ENCODE assay signal across 8 cellular contexts in genomic region chr2:85813978-85814801, GRCh38.
DNase-seq lines count a peak whose midpoint lies in the region; ATAC-seq and TF ChIP-seq lines count a peak whose summit lies in the region.

No MANE protein-coding gene starts in this region.

- H3K27ac ChIP-seq in IMR-90 (ENCODE audit: insufficient read depth, low read length), result no peak overlapping the region
- H3K27ac ChIP-seq in OCI-LY3 (ENCODE audit: low read length), result no peak overlapping the region

- H3K14ac ChIP-seq in IMR-90 (replicated peaks; ENCODE audit: low read depth, low read length), result no peak overlapping the region

- peak; percentile 100 for TF ChIP-seq RAD21 in IMR-90 (IDR thresholded peaks at IDR 0.05; ENCODE audit: low read length)

- no TSS peak for BruUV-seq in IMR-90 (replicated peaks; lab: Mats Ljungman, UMichigan)

- no peak overlapping the region for H3K4me3 ChIP-seq in IMR-90 (ENCODE audit: insufficient read depth, low read depth, low read length)
- no peak overlapping the region for H3K4me3 ChIP-seq in OCI-LY3 (ENCODE audit: low read length)

- peak; percentile 51 for TF ChIP-seq POLR2A in IMR-90 (IDR thresholded peaks at IDR 0.05; ENCODE audit: low read depth, low read length)

- H2AFZ ChIP-seq in IMR-90 (replicated peaks; ENCODE audit: low read length, poor library complexity) (peak overlapping the region; percentile 78), OCI-LY3 (ENCODE audit: low read depth, low read length) (peak overlapping the region; percentile 63)

- H4K5ac ChIP-seq in IMR-90 (ENCODE audit: low read depth, low read length), result no peak overlapping the region

- intact Hi-C loops in IMR-90 (cut with micrococcal nuclease), result loop anchor here (1.0 kb wide), 3 partner anchors 64 to 166 kb away; no protein-coding TSS in a partner anchor

- H3K4me1 ChIP-seq in IMR-90 (ENCODE audit: control insufficient read depth, insufficient read depth, low read length) (peaks cover 16% of the 10 kb centered on the region), OCI-LY3 (ENCODE audit: low read length) (no peaks in the 10 kb centered on the region)

- H2BK20ac ChIP-seq in IMR-90 (ENCODE audit: low read depth, low read length), result no peak overlapping the region

- peak overlapping the region; percentile 58 for H2BK120ac ChIP-seq in IMR-90 (ENCODE audit: low read depth, low read length)

- peaks cover 12% of the 10 kb centered on the region for H3K9me1 ChIP-seq in IMR-90 (ENCODE audit: insufficient read depth, low read length)

- POLR2A ChIA-PET in IMR-90 (lab: Charles Lee; ENCODE audit: unreplicated experiment), result no interaction called here

- H3K9ac ChIP-seq in IMR-90 (ENCODE audit: low read depth, low read length), result no peak overlapping the region
- no peak overlapping the region for H3K9ac ChIP-seq in OCI-LY3 (ENCODE audit: low read length)

- H3K36me3 ChIP-seq in IMR-90 (ENCODE audit: control insufficient read depth, insufficient read depth, low read length) (no peaks in the 10 kb centered on the region), OCI-LY3 (replicated peaks; ENCODE audit: low read depth, low read length) (no peaks in the 10 kb centered on the region)

- no peak overlapping the region for H3K18ac ChIP-seq in IMR-90 (ENCODE audit: low read depth, low read length)

- 0 out of 4 replicates have a peak overlapping the region, but pooled peaks of 1 of the 2 experiments have one; percentile 22 for H4K8ac ChIP-seq in IMR-90 (ENCODE audit: low read depth in 2 of 2, low read length in 2 of 2)

- H3K9me3 ChIP-seq in IMR-90 (ENCODE audit: control insufficient read depth, insufficient read depth, low read length) (no peaks in the 10 kb centered on the region), OCI-LY3 (ENCODE audit: insufficient read depth, low read length) (no peaks in the 10 kb centered on the region)

- H2AK9ac ChIP-seq in IMR-90 (replicated peaks; ENCODE audit: low read depth, low read length, poor library complexity), result peak overlapping the region; percentile 82

- no peak overlapping the region for H3K23ac ChIP-seq in IMR-90 (ENCODE audit: low read depth, low read length)

- dilution Hi-C loops in IMR-90 (cut with HindIII; ENCODE audit: low sequenced_read_pairs, unreplicated experiment), result no loop called here

- no peak overlapping the region for H3K56ac ChIP-seq in IMR-90 (ENCODE audit: extremely low read depth, insufficient read depth, low read length)

- no peak overlapping the region for H3K4me2 ChIP-seq in IMR-90 (ENCODE audit: low read depth, low read length)
- H3K4me2 ChIP-seq in OCI-LY3 (ENCODE audit: low read length), result peak overlapping the region; percentile 35

- H3K4ac ChIP-seq in IMR-90 (ENCODE audit: low read depth, low read length), result peak overlapping the region; percentile 49; the same call in 1 of the 2 replicates

- TF ChIP-seq CTCF in IMR-90 (conservative IDR thresholded peaks at IDR 0.05; ENCODE audit: low read depth, low read length), result peak; percentile 98
- peak; percentile 95 for TF ChIP-seq CTCF in OCI-LY3 (IDR thresholded peaks at IDR 0.05; ENCODE audit: low read depth, low read length)

- H4K20me1 ChIP-seq in IMR-90 (ENCODE audit: insufficient read depth, low read length) (no peaks in the 10 kb centered on the region), OCI-LY3 (ENCODE audit: insufficient read depth, low read length) (no peaks in the 10 kb centered on the region)

- in situ Hi-C loops in IMR-90 (cut with MboI; ENCODE audit: low sequenced_read_pairs), result loop anchor here (5.0 kb wide), 2 partner anchors 77 to 177 kb away; no protein-coding TSS in a partner anchor

- no peak overlapping the region for H2BK15ac ChIP-seq in IMR-90 (ENCODE audit: low read depth, low read length)

- ATAC-seq in IMR-90 (ENCODE audit: low read depth) (peak; percentile 96), GM19328 (IDR thresholded peaks at IDR 0.05; ENCODE audit: unreplicated experiment) (no peak)

- peaks cover 0 to 5% of the 10 kb centered on the region in 2 experiments; a peak in 1 of 4 replicates for H3K79me1 ChIP-seq in IMR-90 (ENCODE audit: low read depth in 1 of 2, low read length in 2 of 2)

- H3K79me2 ChIP-seq in OCI-LY3 (ENCODE audit: low read length), result no peaks in the 10 kb centered on the region

- peaks cover 2% of the 10 kb centered on the region; the same call in 1 of the 2 replicates for H3K27me3 ChIP-seq in IMR-90 (ENCODE audit: control insufficient read depth, insufficient read depth, low read length)
- 0 out of 2 replicates have a peak, but pooled peaks cover 2% of the 10 kb centered on the region for H3K27me3 ChIP-seq in OCI-LY3 (ENCODE audit: low read depth, low read length)

- peak; percentile 91 for DNase-seq in GM03348 (ENCODE audit: low spot score)
- peak; percentile 83 for DNase-seq in IMR-90
- DNase-seq in activated CD8-positive, alpha-beta memory T cell treated with anti-CD3 and anti-CD28 coated beads, Interleukin-2, amount 50 U/mL, for 4 hours, result peak; percentile 81
- peak; percentile 79 for DNase-seq in epidermal melanocyte (ENCODE audit: insufficient read length, low spot score)
- peak; percentile 89 for DNase-seq in midbrain (lab: John Stamatoyannopoulos, UW)
- peak; percentile 62 to 64 for DNase-seq in stimulated activated CD8-positive, alpha-beta memory T cell treated with anti-CD3 and anti-CD28 coated beads, Interleukin-4, amount 100 ng/mL, for 1 hour (ENCODE audit: low read depth in 2 of 2, low spot score in 1 of 2)

- no peak overlapping the region for H2BK5ac ChIP-seq in IMR-90 (ENCODE audit: low read depth, low read length, poor library complexity, severe bottlenecking)

- CTCF ChIA-PET in IMR-90 (lab: Yijun Ruan, JAX), result interaction anchor here (0.6 to 4.4 kb wide), 13 partner anchors 44 to 223 kb away, joined by 3 to 33 read pairs (median 4); partner anchors contain the start of gene ATOH8

- H2AK5ac ChIP-seq in IMR-90 (ENCODE audit: low read depth, low read length), result peak overlapping the region; percentile 59; the same call in 1 of the 2 replicates

- H4K91ac ChIP-seq in IMR-90 (ENCODE audit: insufficient read depth, low read depth, low read length), result no peak overlapping the region; the same call in 1 of the 2 replicates

- WGBS in IMR-90 (ENCODE audit: extremely low coverage in 2 of 2, insufficient read length in 1 of 2), 2 experiments, result 22% methylated on average over 3 of the region's 13 CpGs; no CpG with 5 or more reads in 1 of the 2 experiments

TF ChIP-seq in IMR-90, 13 proteins besides CTCF, POLR2A, EP300 and RAD21:
- TF ChIP-seq BHLHE40 (IDR thresholded peaks at IDR 0.05; ENCODE audit: low read depth, low read length) (no peak), MAZ (IDR thresholded peaks at IDR 0.05; ENCODE audit: borderline replicate concordance, low read depth, low read length) (0 out of 2 replicates have a peak, but pooled peaks have one; percentile 44), NFE2L2 (IDR thresholded peaks at IDR 0.05; ENCODE audit: low read depth, low read length) (no peak), RFX5 (IDR thresholded peaks at IDR 0.05; ENCODE audit: low read depth, low read length) (no peak), SMC3 (IDR thresholded peaks at IDR 0.05; ENCODE audit: low read depth, low read length) (peak; percentile 100), MAFK (IDR thresholded peaks at IDR 0.05; ENCODE audit: low read depth, low read length) (no peak), MXI1 (IDR thresholded peaks at IDR 0.05; ENCODE audit: borderline replicate concordance, low read depth, low read length) (no peak), CHD1 (IDR thresholded peaks at IDR 0.05; ENCODE audit: low read depth, low read length) (no peak)
